1 cellular context compared by ENCODE assay signal in genomic region chr7:42087616-42088015, GRCh38.
TF ChIP-seq lines count a peak whose summit lies in the region.

No MANE protein-coding gene starts in this region.

TF ChIP-seq in WTC11, 78 proteins besides CTCF, POLR2A, EP300 and RAD21 (continued from another document):
- TF ChIP-seq ZNF425 (CRISPR knock-in tag; conservative IDR thresholded peaks at IDR 0.05) (no peak), GABPB1 (CRISPR knock-in tag; IDR thresholded peaks at IDR 0.05) (no peak), E2F1 (CRISPR knock-in tag; IDR thresholded peaks at IDR 0.05) (no peak), CDX4 (CRISPR knock-in tag; IDR thresholded peaks at IDR 0.05; ENCODE audit: borderline replicate concordance) (no peak), SOX15 (CRISPR knock-in tag; IDR thresholded peaks at IDR 0.05) (no peak), ZNF423 (CRISPR knock-in tag; IDR thresholded peaks at IDR 0.05) (no peak), ZNF416 (CRISPR knock-in tag; IDR thresholded peaks at IDR 0.05) (no peak)
